8 cellular contexts compared by ENCODE assay signal in the genomic region with DNA sequence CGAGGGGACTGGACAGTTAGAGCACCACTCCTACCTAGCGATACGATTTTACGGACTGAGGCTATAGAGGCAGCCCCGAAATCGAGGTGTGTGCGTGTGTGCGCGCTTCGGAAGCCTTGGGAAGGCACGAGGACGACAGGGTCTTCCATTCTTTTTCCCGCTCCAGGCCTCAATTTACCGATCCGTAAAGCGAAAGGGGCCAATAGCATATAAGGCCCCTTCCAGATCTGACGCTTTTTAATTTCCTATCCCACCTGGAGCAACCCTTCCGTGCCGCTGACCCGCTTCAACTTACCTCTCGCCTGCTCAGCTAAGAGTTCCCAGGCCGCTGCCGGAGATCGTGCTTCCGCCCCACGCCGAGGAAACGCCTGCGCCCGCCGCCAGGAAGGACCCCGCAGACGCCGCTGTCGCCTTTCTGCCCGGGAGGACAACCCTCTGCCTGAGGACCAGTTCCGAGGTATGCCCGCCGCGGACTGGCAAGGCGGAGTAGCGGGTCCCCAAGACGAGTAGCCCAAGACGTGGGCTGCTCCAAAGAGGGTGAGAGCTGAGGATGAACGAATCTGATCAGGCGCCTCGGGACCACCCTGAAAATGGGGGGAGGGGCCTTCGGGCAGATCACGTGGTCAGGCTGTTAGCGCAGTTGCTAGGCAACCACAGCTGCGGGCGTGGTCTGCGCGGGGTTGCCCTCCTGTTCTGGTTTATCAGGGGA. TPM values are rescaled to one million over a fixed set of nuclear protein-coding genes. Genes with fewer than 3 reads are reported as not detected.
DNase-seq lines count a peak whose midpoint lies in the region; ATAC-seq and TF ChIP-seq lines count a peak whose summit lies in the region.

TSS of gene EFTUD2 (minus strand) at position 372 of the 709 bp plus-strand sequence. CDS start 4,924 bp downstream, outside the sequence.

- H3K79me2 ChIP-seq in parathyroid adenoma = peaks cover 27% of the 10 kb centered on the region

- peak; percentile 84 for ATAC-seq in HG02642 (IDR thresholded peaks at IDR 0.05; ENCODE audit: poor library complexity, unreplicated experiment)
- peak; percentile 97 for ATAC-seq in Right ventricle myocardium superior (ENCODE audit: poor library complexity)

- H3K27ac ChIP-seq in parathyroid adenoma (peak within 1 kb of the TSS; percentile 98), tibial artery (peak within 1 kb of the TSS; percentile 84 to 88)

- TF ChIP-seq CTCF in parathyroid adenoma (IDR thresholded peaks at IDR 0.05) = peak; percentile 4
- TF ChIP-seq CTCF in tibial artery (IDR thresholded peaks at IDR 0.05) = peak in 1 of 2 experiments; percentile 49

- peak within 1 kb of the TSS; percentile 87 for H2AFZ ChIP-seq in parathyroid adenoma

- no peaks in the 10 kb centered on the region for H3K27me3 ChIP-seq in parathyroid adenoma (ENCODE audit: control insufficient read depth, insufficient read depth, low read length)
- H3K27me3 ChIP-seq in tibial artery = no peaks in the 10 kb centered on the region

- intact Hi-C loops in Right ventricle myocardium superior (cut with DNase I) (no loop called here), tibial artery (cut with DNase I; ENCODE audit: low total_unique reads) (no loop called here)

- H3K4me2 ChIP-seq in parathyroid adenoma (ENCODE audit: low read length) = peak within 1 kb of the TSS; percentile 79

- H3K9ac ChIP-seq in parathyroid adenoma = peak within 1 kb of the TSS; percentile 68

- H3K9me3 ChIP-seq in parathyroid adenoma (ENCODE audit: control insufficient read depth, low read length) = no peaks in the 10 kb centered on the region
- no peaks in the 10 kb centered on the region for H3K9me3 ChIP-seq in tibial artery

- DNase-seq in GM04503 (ENCODE audit: low read depth) = peak; percentile 45
- DNase-seq in NCI-H1417 treated with DMSO at 0.1 percent for 48 hours (lab: John Stamatoyannopoulos, UW) = peak; percentile 66
- peak; percentile 55 to 92 for DNase-seq in SW 1271 (lab: John Stamatoyannopoulos, UW)
- peak; percentile 84 for DNase-seq in activated naive CD8-positive, alpha-beta T cell treated with anti-CD3 and anti-CD28 coated beads, Interleukin-2, amount 50 U/mL, for 16 hours (ENCODE audit: low read depth, low spot score)
- peak; percentile 95 for DNase-seq in Right ventricle myocardium superior
- peak; percentile 89 to 93 for DNase-seq in tibial artery

- H3K36me3 ChIP-seq in parathyroid adenoma (ENCODE audit: control insufficient read depth, insufficient read depth, low read length) (no peaks in the 10 kb centered on the region), tibial artery (peaks cover 0 to 6% (median 6%) of the 10 kb centered on the region in 3 donors)

- no peaks in the 10 kb centered on the region for H3K4me1 ChIP-seq in parathyroid adenoma
- peaks cover 0 to 29% (median 20%) of the 10 kb centered on the region in 4 donors for H3K4me1 ChIP-seq in tibial artery

- H3K4me3 ChIP-seq in parathyroid adenoma (ENCODE audit: low read depth, low read length) (peak within 1 kb of the TSS; percentile 93), tibial artery (peak within 1 kb of the TSS; percentile 69 to 77)

RNA-seq across cellular contexts. Expression of gene EFTUD2, which starts in this region (rescaled TPM):
- 66.9 TPM for total RNA-seq in Right ventricle myocardium superior

Comparison
In these comparisons a context has a peak if more than half of its experiments do, and no peak if none do; other contexts are left out.
1. Peak in every context shown above with its lines: DNase-seq, ATAC-seq, H3K4me3 ChIP-seq and H3K27ac ChIP-seq.
2. DNase-seq: peak in every context shown above with its lines; median percentile 95 in Right ventricle myocardium superior; 91 in tibial artery; 84 in activated naive CD8-positive, alpha-beta T cell treated with anti-CD3 and anti-CD28 coated beads, Interleukin-2, amount 50 U/mL, for 16 hours; 74 in SW 1271; 66 in NCI-H1417 treated with DMSO at 0.1 percent for 48 hours; 45 in GM04503.